9 cellular contexts compared by ENCODE assay signal in the genomic region with DNA sequence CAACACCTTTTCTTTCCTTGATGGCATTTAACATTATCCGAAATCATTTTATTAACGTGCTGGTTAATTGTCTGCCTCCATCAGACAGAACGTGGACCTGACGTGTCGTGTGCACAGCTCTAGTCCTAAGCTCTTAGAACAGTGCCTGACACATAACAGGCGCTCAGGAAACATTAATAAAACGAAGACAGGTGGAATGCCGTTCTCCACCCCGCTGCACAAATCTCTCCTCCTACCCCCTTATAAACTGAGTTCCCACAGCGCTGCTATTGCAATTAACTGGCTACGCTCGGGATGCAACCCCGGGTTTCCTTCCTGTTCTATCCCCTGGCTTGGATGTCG. TPM values are rescaled to one million over a fixed set of nuclear protein-coding genes. Genes with fewer than 3 reads are reported as not detected.
DNase-seq lines count a peak whose midpoint lies in the region; ATAC-seq, FAIRE-seq and TF ChIP-seq lines count a peak whose summit lies in the region.
"Had no signal": no experiment of that assay in that cellular context is flagged by ENCODE, and none has a peak within 500 bp of the region (broad histone marks: within the 10 kb centered on the region; RNA-seq: fewer than 3 reads in every experiment).

No MANE protein-coding gene starts in this region.

- CTCF ChIA-PET in K562 (lab: Yijun Ruan, JAX; ENCODE audit: low intra/inter-chr PET ratio): no interaction called here

- no peak for TF ChIP-seq POLR2A in K562 (conservative IDR thresholded peaks at IDR 0.05)

- H3K79me2 ChIP-seq in K562 (ENCODE audit: control insufficient read depth, insufficient read depth, low read length): peaks cover 62% of the 10 kb centered on the region

- peaks cover 30% of the 10 kb centered on the region for H3K36me3 ChIP-seq in K562 (ENCODE audit: control insufficient read depth, insufficient read depth, low read length)
- no peaks in the 10 kb centered on the region for H3K36me3 ChIP-seq in left lung
- no peaks in the 10 kb centered on the region for H3K36me3 ChIP-seq in thymus (ENCODE audit: control insufficient read depth, insufficient read depth)

- H3K4me1 ChIP-seq in K562 (replicated peaks in 1 of 2; ENCODE audit: control insufficient read depth in 2 of 2, insufficient read depth in 2 of 2, low read length in 2 of 2) (peaks cover 3 to 5% of the 10 kb centered on the region in 2 experiments; a peak in 3 of 5 replicates), left lung (peaks cover 11 to 40% of the 10 kb centered on the region in 2 donors), thymus (ENCODE audit: control insufficient read depth, insufficient read depth, low read length) (peaks cover 12% of the 10 kb centered on the region)

- no peak for TF ChIP-seq EP300 in K562 (IDR thresholded peaks at IDR 0.05; ENCODE audit: low read length)

- no peak for TF ChIP-seq RAD21 in K562 (CRISPR knock-in tag; conservative IDR thresholded peaks at IDR 0.05 in 1 of 2, IDR thresholded peaks at IDR 0.05 in 1 of 2)

- peak overlapping the region; percentile 82 for H3K4me3 ChIP-seq in K562
- H3K4me3 ChIP-seq in left lung: peak overlapping the region; percentile 84 to 100
- peak overlapping the region; percentile 95 for H3K4me3 ChIP-seq in thymus (ENCODE audit: low read length)

- 0% methylated on average over 14 of the region's 14 CpGs for WGBS in K562 (ENCODE audit: insufficient coverage, low coverage, missing lambda C conversion rate)
- under 1% methylated on average over 14 of the region's 14 CpGs for WGBS in thymus

- no peaks in the 10 kb centered on the region for H3K9me3 ChIP-seq in K562 (replicated peaks; ENCODE audit: control insufficient read depth, insufficient read depth, low read depth, low read length)
- no peaks in the 10 kb centered on the region for H3K9me3 ChIP-seq in left lung
- H3K9me3 ChIP-seq in thymus (ENCODE audit: control insufficient read depth): no peaks in the 10 kb centered on the region

- H3K4me2 ChIP-seq in K562 (ENCODE audit: insufficient read depth, low read length): peak overlapping the region; percentile 90

- TSS peak; percentile 55 for BruUV-seq in K562 (replicated peaks; lab: Mats Ljungman, UMichigan)

- POLR2A ChIA-PET in K562 (lab: Yijun Ruan, JAX): no interaction called here

- ATAC-seq in activated CD4-positive, CD25-positive, alpha-beta regulatory T cell treated with anti-CD3 and anti-CD28 coated beads, Interleukin-2, amount 50 U/mL, for 24 hours: peak; percentile 12 to 16
- ATAC-seq in HG02852 (IDR thresholded peaks at IDR 0.05; ENCODE audit: unreplicated experiment) (peak; percentile 9), K562 (peak; percentile 57), left lung (peak; percentile 25)

- H3K27ac ChIP-seq in K562 (ENCODE audit: extremely low read depth, low read depth, low read length): peak overlapping the region; percentile 88
- peak overlapping the region; percentile 91 to 93 for H3K27ac ChIP-seq in left lung
- H3K27ac ChIP-seq in thymus (ENCODE audit: low read depth): peak overlapping the region; percentile 92

- H4K20me1 ChIP-seq in K562 (replicated peaks; ENCODE audit: control insufficient read depth, insufficient read depth, low read length): no peaks in the 10 kb centered on the region

- in situ Hi-C loops in K562 (cut with MboI): no loop called here
- in situ Hi-C loops in GM13977 (cut with MboI; ENCODE audit: low pct_unique_long_range_greater_than_20kb, low sequenced_read_pairs, unreplicated experiment): no loop called here

- DNase-seq in activated CD4-positive, CD25-positive, alpha-beta regulatory T cell treated with anti-CD3 and anti-CD28 coated beads, Interleukin-2, amount 50 U/mL, for 72 hours: no peak
- DNase-seq in NCI-H526 (lab: John Stamatoyannopoulos, UW) (peak; percentile 69 to 74), K562 (ENCODE audit: extremely low read depth in 1 of 4, low spot score in 3 of 4) (peak in 3 of 4 experiments; percentile 17 to 24 (median 18)), left lung (no peak), GM13977 (ENCODE audit: low spot score) (no peak)

- peak; percentile 65 for FAIRE-seq in K562 (lab: Jason Lieb, UNC)

- intact Hi-C loops in K562 (cut with micrococcal nuclease) (no loop called here), left lung (cut with DNase I) (no loop called here)

- peak overlapping the region; percentile 90 for H2AFZ ChIP-seq in K562 (ENCODE audit: low read depth, low read length)

- TF ChIP-seq CTCF in K562 (IDR thresholded peaks at IDR 0.05 in 2 of 3, conservative IDR thresholded peaks at IDR 0.05 in 1 of 3; ENCODE audit: insufficient read depth in 2 of 3, low read depth in 1 of 3, low read length in 3 of 3) (no peak), left lung (IDR thresholded peaks at IDR 0.05) (no peak), GM13977 (IDR thresholded peaks at IDR 0.05; ENCODE audit: extremely low read depth, insufficient read depth, missing control alignments) (no peak)

- H3K27me3 ChIP-seq in K562 (ENCODE audit: control insufficient read depth in 2 of 2, insufficient read depth in 2 of 2, low read length in 2 of 2): no peaks in the 10 kb centered on the region
- no peaks in the 10 kb centered on the region for H3K27me3 ChIP-seq in left lung
- H3K27me3 ChIP-seq in thymus (ENCODE audit: control insufficient read depth, insufficient read depth): no peaks in the 10 kb centered on the region

- H3K9ac ChIP-seq in K562 (ENCODE audit: insufficient read depth in 1 of 2, low read depth in 2 of 2, low read length in 2 of 2): peak overlapping the region; percentile 84 to 96

- H3K9me1 ChIP-seq in K562 (ENCODE audit: control insufficient read depth, insufficient read depth, low read length): no peaks in the 10 kb centered on the region

TF ChIP-seq in K562, 482 proteins besides CTCF, POLR2A, EP300 and RAD21 (continues in another document):
- 0 out of 2 replicates have a peak, but pooled peaks have one; percentile 39 for TF ChIP-seq FOXJ2 (tag; IDR thresholded peaks at IDR 0.05)
- no peak for TF ChIP-seq MAZ (CRISPR knock-in tag; conservative IDR thresholded peaks at IDR 0.05 in 1 of 2, IDR thresholded peaks at IDR 0.05 in 1 of 2)
- TF ChIP-seq CREM (IDR thresholded peaks at IDR 0.05; ENCODE audit: low read depth): 0 out of 2 replicates have a peak, but pooled peaks have one; percentile 5

RNA-seq across cellular contexts. Expression of a gene that starts 0.5 kb away (rescaled TPM):
- 16.9 and 39.3 TPM in 2 replicates for total RNA-seq in K562 (2011; cell fraction: chromatin; rRNA removed; ENCODE audit: low replicate concordance)
- total RNA-seq in K562 (2011; cell fraction: nucleolus; rRNA removed): 8.2 and 12.2 TPM in 2 replicates
- 16.1 and 23.5 TPM in 2 replicates for total RNA-seq in K562 (2011; cell fraction: nucleoplasm; rRNA removed)
- 26.6 and 28.3 TPM in 2 replicates for total RNA-seq in K562 (2014; rRNA removed)
- total RNA-seq in K562 (2014; rRNA removed; fragmentation: Illumina TruSeq; extraction: Trizol): 55.7 and 60.7 TPM in 2 replicates
- total RNA-seq in K562 (2015; rRNA removed; fragmentation: Illumina TruSeq; extraction: Trizol): 50.9 and 54.2 TPM in 2 replicates
- 50.5 and 52.0 TPM in 2 replicates for total RNA-seq in K562 (2021)
- polyA plus RNA-seq in K562 (2011; rRNA removed): 61.6 and 90.1 TPM in 2 replicates
- 30.8 and 38.2 TPM in 2 replicates for polyA plus RNA-seq in K562 (2011; cell fraction: cytosol; rRNA removed)
- polyA plus RNA-seq in K562 (2011; cell fraction: nucleus; rRNA removed): 20.0 and 26.4 TPM in 2 replicates
- 33.7 and 59.6 TPM in 2 replicates for polyA plus RNA-seq in K562 (2012)
- polyA plus RNA-seq in K562 (2014; fragmentation: Illumina TruSeq; extraction: Trizol): 86.3 and 101 TPM in 2 replicates
- polyA plus RNA-seq in K562 (2014; fragmentation: Nextera tagmentation; extraction: Ambion mirVana): 100 to 1,000 TPM; 152 to 171 TPM
- polyA plus RNA-seq in K562 (2014; rRNA removed): 54.0 and 64.9 TPM in 2 replicates
- polyA minus RNA-seq in K562 (2011; rRNA and poly(A)+ RNA removed): 70.2 and 74.0 TPM in 2 replicates
- polyA minus RNA-seq in K562 (2011; cell fraction: cytosol; rRNA and poly(A)+ RNA removed): 19.7 and 32.9 TPM in 2 replicates
- polyA minus RNA-seq in K562 (2011; cell fraction: nucleus; rRNA and poly(A)+ RNA removed): 13.3 and 19.4 TPM in 2 replicates
- 10 to 100 TPM; 12.4 to 23.1 TPM for total RNA-seq in left lung
- polyA plus RNA-seq in thymus: 15.9 TPM

RNA-seq across cellular contexts. Expression of a gene that starts 16.1 kb away (rescaled TPM):
- total RNA-seq in K562 (2011; cell fraction: chromatin; rRNA removed; ENCODE audit: low replicate concordance): not detected in 2 replicates
- not detected in 2 replicates for total RNA-seq in K562 (2011; cell fraction: nucleolus; rRNA removed)
- not detected in 2 replicates for total RNA-seq in K562 (2011; cell fraction: nucleoplasm; rRNA removed)
- not detected in 2 replicates for total RNA-seq in K562 (2014; rRNA removed)
- total RNA-seq in K562 (2014; rRNA removed; fragmentation: Illumina TruSeq; extraction: Trizol): not detected in 2 replicates
- total RNA-seq in K562 (2015; rRNA removed; fragmentation: Illumina TruSeq; extraction: Trizol): not detected in 2 replicates
- not detected in 2 replicates for total RNA-seq in K562 (2021)
- polyA plus RNA-seq in K562 (2011; rRNA removed): not detected in 2 replicates
- not detected in 2 replicates for polyA plus RNA-seq in K562 (2011; cell fraction: cytosol; rRNA removed)
- not detected in 2 replicates for polyA plus RNA-seq in K562 (2011; cell fraction: nucleus; rRNA removed)
- not detected in 2 replicates for polyA plus RNA-seq in K562 (2012)
- not detected in 2 replicates for polyA plus RNA-seq in K562 (2014; fragmentation: Illumina TruSeq; extraction: Trizol)
- not detected for polyA plus RNA-seq in K562 (2014; fragmentation: Nextera tagmentation; extraction: Ambion mirVana)
- polyA plus RNA-seq in K562 (2014; rRNA removed): not detected in 2 replicates
- not detected in 2 replicates for polyA minus RNA-seq in K562 (2011; rRNA and poly(A)+ RNA removed)
- polyA minus RNA-seq in K562 (2011; cell fraction: cytosol; rRNA and poly(A)+ RNA removed): not detected in 2 replicates
- polyA minus RNA-seq in K562 (2011; cell fraction: nucleus; rRNA and poly(A)+ RNA removed): not detected in 2 replicates
- under 1 TPM in 1 of 2 donors, not detected in 1; 0.26 TPM for total RNA-seq in left lung
- polyA plus RNA-seq in thymus: not detected
- total RNA-seq: pulmonary artery endothelial cell had no signal

Comparison
In these comparisons a context has a peak if more than half of its experiments do, and no peak if none do; other contexts are left out.
1. DNase-seq: peak in NCI-H526 (2 of 2) and K562 (3 of 4); none in activated CD4-positive, CD25-positive, alpha-beta regulatory T cell treated with anti-CD3 and anti-CD28 coated beads, Interleukin-2, amount 50 U/mL, for 72 hours (single experiment), left lung (0 of 2) and GM13977 (single experiment).
2. Peak in every context shown above with its lines, with median percentiles within 50 percentile points of each other: ATAC-seq, H3K27ac ChIP-seq and H3K4me3 ChIP-seq.